8 cellular contexts compared by ENCODE assay signal in genomic region chr12:71349950-71350349, GRCh38.
"Had no signal": no experiment of that assay in that cellular context is flagged by ENCODE, and none has a peak within 500 bp of the region (broad histone marks: within the 10 kb centered on the region; RNA-seq: fewer than 3 reads in every experiment).

No MANE protein-coding gene starts in this region.

- H3K27ac ChIP-seq: GM23248, HL-60 had no signal

- FAIRE-seq: H1, H54, HepG2 had no signal

- H3K9ac ChIP-seq: GM23248 had no signal

- ATAC-seq: HepG2 had no signal

- H3K4me3 ChIP-seq: GM23248 had no signal

- H2AFZ ChIP-seq: GM23248 had no signal

- DNase-seq: GM23248, H9, HCEC 1CT, KG1 had no signal
